In genomic region chr3:140007081-140007480, GRCh38 we compare ENCODE assay signal across 29 cellular contexts.
"Had no signal": no experiment of that assay in that cellular context is flagged by ENCODE, and none has a peak within 500 bp of the region (broad histone marks: within the 10 kb centered on the region; RNA-seq: fewer than 3 reads in every experiment).

No MANE protein-coding gene starts in this region.

- H3K4me1 ChIP-seq: ascending aorta had no signal

- H3K36me3 ChIP-seq: ascending aorta, cardiac muscle cell, WERI-Rb-1 had no signal

- DNase-seq: activated CD4-positive, alpha-beta T cell treated with anti-CD3 and anti-CD28 coated beads for 1 hour; activated CD4-positive, alpha-beta T cell treated with anti-CD3 and anti-CD28 coated beads for 48 hours; activated CD4-positive, alpha-beta T cell treated with anti-CD3 and anti-CD28 coated beads, Interleukin-2, amount 50 U/mL, for 4 hours; activated CD4-positive, CD25-positive, alpha-beta regulatory T cell; activated CD8-positive, alpha-beta T cell treated with anti-CD3 and anti-CD28 coated beads for 36 hours; activated gamma-delta T cell; activated naive CD4-positive, alpha-beta T cell treated with Interleukin-2 at 50 U/mL for 16 hours; activated naive CD8-positive, alpha-beta T cell treated with anti-CD3 and anti-CD28 coated beads, Interleukin-2, amount 10 ng/mL, durations not matched to agents 7 days and 5 days; activated T-cell treated with anti-CD3 and anti-CD28 coated beads, Interleukin-2, amount 50 U/mL, for 24 hours; amygdala; Karpas-422; KBM-7; NCI-H1105; NCI-H1417 treated with DMSO at 0.1 percent for 48 hours; NCI-H1694 treated with DMSO at 0.1 percent for 48 hours; NCI-H2029; NCI-H2171; NCI-H510A; NK-92 treated with Interleukin-12 subunit alpha and Interleukin-12 subunit beta, amount 100 ng/mL, for 24 hours; PC-9; SIG-M5; SW 1271; T-helper 1 cell; T-helper 2 cell; T-helper 9 cell had no signal

- H3K27me3 ChIP-seq: ascending aorta, cardiac muscle cell had no signal

- H3K4me3 ChIP-seq: ascending aorta, cardiac muscle cell, PC-9 had no signal

- H3K27ac ChIP-seq: ascending aorta, cardiac muscle cell, PC-9, RWPE1, WERI-Rb-1 had no signal

- H3K9me3 ChIP-seq: ascending aorta had no signal
